Comparison of ENCODE assay signal across 1 cellular context in genomic region chr3:72847751-72848702, GRCh38.
TF ChIP-seq lines count a peak whose summit lies in the region.

Gene SHQ1, minus strand, starts transcription at chr3:72848445. Its CDS starts 105 bp downstream, at chr3:72848340.

TF ChIP-seq in HepG2, 621 proteins besides CTCF, POLR2A, EP300 and RAD21 (continued from another document and continues in another):
- TF ChIP-seq FUBP1 (CRISPR knock-in tag; IDR thresholded peaks at IDR 0.05; ENCODE audit: borderline replicate concordance) (0 out of 2 replicates have a peak, but pooled peaks have one; percentile 39), ATM (IDR thresholded peaks at IDR 0.05; ENCODE audit: borderline replicate concordance) (no peak), IRF1 (CRISPR knock-in tag; IDR thresholded peaks at IDR 0.05; ENCODE audit: low read depth) (0 out of 2 replicates have a peak, but pooled peaks have one; percentile 25), FOXK1 (CRISPR knock-in tag; IDR thresholded peaks at IDR 0.05; ENCODE audit: borderline replicate concordance, low read depth) (peak; percentile 34; the same call in 1 of the 2 replicates), THAP7 (CRISPR knock-in tag; IDR thresholded peaks at IDR 0.05) (peak; percentile 90), HCFC1 (IDR thresholded peaks at IDR 0.05; ENCODE audit: low read depth, low read length) (peak; percentile 42; the same call in 1 of the 2 replicates), SP2 (CRISPR knock-in tag; IDR thresholded peaks at IDR 0.05) (peak; percentile 78), BCL6 (CRISPR knock-in tag; IDR thresholded peaks at IDR 0.05) (peak; percentile 48; the same call in 1 of the 2 replicates), JARID2 (CRISPR knock-in tag; IDR thresholded peaks at IDR 0.05; ENCODE audit: insufficient replicate concordance) (peak; percentile 65), FOXA1 (IDR thresholded peaks at IDR 0.05) (no peak), FOXA1 (CRISPR knock-in tag; IDR thresholded peaks at IDR 0.05) (peak; percentile 23; the same call in 1 of the 2 replicates), TCF12 (IDR thresholded peaks at IDR 0.05) (no peak), TCF12 (CRISPR knock-in tag; IDR thresholded peaks at IDR 0.05) (no peak), CREM (IDR thresholded peaks at IDR 0.05) (peak; percentile 48; the same call in 1 of the 2 replicates), CREM (CRISPR knock-in tag; IDR thresholded peaks at IDR 0.05) (no peak), ZNF784 (CRISPR knock-in tag; IDR thresholded peaks at IDR 0.05; ENCODE audit: borderline replicate concordance) (0 out of 2 replicates have a peak, but pooled peaks have one; percentile 57), ZNF883 (CRISPR knock-in tag; IDR thresholded peaks at IDR 0.05; ENCODE audit: not compliant biosample characterization) (peak; percentile 77), ZXDC (CRISPR knock-in tag; IDR thresholded peaks at IDR 0.05) (peak; percentile 80; the same call in 1 of the 2 replicates), MLXIP (CRISPR knock-in tag; IDR thresholded peaks at IDR 0.05; ENCODE audit: borderline replicate concordance) (no peak), U2AF1 (optimal IDR thresholded peaks at IDR 0.05; ENCODE audit: low read depth, low read length) (no peak), HDAC1 (CRISPR knock-in tag; IDR thresholded peaks at IDR 0.05) (peak; percentile 100), FOXO1 (CRISPR knock-in tag; IDR thresholded peaks at IDR 0.05) (peak; percentile 42; the same call in 1 of the 2 replicates), ZBTB34 (CRISPR knock-in tag; IDR thresholded peaks at IDR 0.05) (no peak), ZNF7 (CRISPR knock-in tag; IDR thresholded peaks at IDR 0.05) (no peak), RORA (CRISPR knock-in tag; IDR thresholded peaks at IDR 0.05) (no peak), CENPX (CRISPR knock-in tag; IDR thresholded peaks at IDR 0.05) (no peak), TBX3 (IDR thresholded peaks at IDR 0.05; ENCODE audit: borderline replicate concordance) (no peak), NCOA2 (CRISPR knock-in tag; IDR thresholded peaks at IDR 0.05) (no peak), FOXP1 (IDR thresholded peaks at IDR 0.05) (no peak), FOXP1 (CRISPR knock-in tag; IDR thresholded peaks at IDR 0.05) (no peak), MED13 (CRISPR knock-in tag; IDR thresholded peaks at IDR 0.05) (peak; percentile 61; the same call in 1 of the 2 replicates), SPEN (CRISPR knock-in tag; IDR thresholded peaks at IDR 0.05; ENCODE audit: low read depth) (peak; percentile 85), ZNF841 (CRISPR knock-in tag; IDR thresholded peaks at IDR 0.05; ENCODE audit: borderline replicate concordance) (no peak), MAX (IDR thresholded peaks at IDR 0.05) (peak; percentile 95), ZBTB4 (CRISPR knock-in tag; IDR thresholded peaks at IDR 0.05; ENCODE audit: borderline replicate concordance) (peak; percentile 67; the same call in 1 of the 2 replicates), ZNF772 (CRISPR knock-in tag; IDR thresholded peaks at IDR 0.05) (peak; percentile 73; the same call in 1 of the 2 replicates), NR3C1 (CRISPR knock-in tag; IDR thresholded peaks at IDR 0.05) (no peak), ZNF282 (IDR thresholded peaks at IDR 0.05; ENCODE audit: partially characterized antibody) (no peak), FOSL2 (CRISPR knock-in tag; IDR thresholded peaks at IDR 0.05) (0 out of 2 replicates have a peak, but pooled peaks have one; percentile 53), MTA1 (CRISPR knock-in tag; IDR thresholded peaks at IDR 0.05; ENCODE audit: borderline replicate concordance) (0 out of 2 replicates have a peak, but pooled peaks have one; percentile 84), KLF13 (CRISPR knock-in tag; IDR thresholded peaks at IDR 0.05) (0 out of 2 replicates have a peak, but pooled peaks have one; percentile 65), PITX1 (CRISPR knock-in tag; IDR thresholded peaks at IDR 0.05) (peak; percentile 74), SIX4 (CRISPR knock-in tag; IDR thresholded peaks at IDR 0.05) (no peak), ZFP1 (CRISPR knock-in tag; IDR thresholded peaks at IDR 0.05) (no peak), ZNF292 (CRISPR knock-in tag; IDR thresholded peaks at IDR 0.05; ENCODE audit: borderline replicate concordance, low read depth) (peak; percentile 61), TCF7 (IDR thresholded peaks at IDR 0.05; ENCODE audit: low read depth) (no peak), REST (IDR thresholded peaks at IDR 0.05; ENCODE audit: borderline replicate concordance in 1 of 2, low read depth in 1 of 2, low read length in 2 of 2) (0 out of 4 replicates have a peak, but pooled peaks of 1 of the 2 experiments have one; percentile 20)
